Comparison of ENCODE assay signal across 8 cellular contexts in the genomic region with DNA sequence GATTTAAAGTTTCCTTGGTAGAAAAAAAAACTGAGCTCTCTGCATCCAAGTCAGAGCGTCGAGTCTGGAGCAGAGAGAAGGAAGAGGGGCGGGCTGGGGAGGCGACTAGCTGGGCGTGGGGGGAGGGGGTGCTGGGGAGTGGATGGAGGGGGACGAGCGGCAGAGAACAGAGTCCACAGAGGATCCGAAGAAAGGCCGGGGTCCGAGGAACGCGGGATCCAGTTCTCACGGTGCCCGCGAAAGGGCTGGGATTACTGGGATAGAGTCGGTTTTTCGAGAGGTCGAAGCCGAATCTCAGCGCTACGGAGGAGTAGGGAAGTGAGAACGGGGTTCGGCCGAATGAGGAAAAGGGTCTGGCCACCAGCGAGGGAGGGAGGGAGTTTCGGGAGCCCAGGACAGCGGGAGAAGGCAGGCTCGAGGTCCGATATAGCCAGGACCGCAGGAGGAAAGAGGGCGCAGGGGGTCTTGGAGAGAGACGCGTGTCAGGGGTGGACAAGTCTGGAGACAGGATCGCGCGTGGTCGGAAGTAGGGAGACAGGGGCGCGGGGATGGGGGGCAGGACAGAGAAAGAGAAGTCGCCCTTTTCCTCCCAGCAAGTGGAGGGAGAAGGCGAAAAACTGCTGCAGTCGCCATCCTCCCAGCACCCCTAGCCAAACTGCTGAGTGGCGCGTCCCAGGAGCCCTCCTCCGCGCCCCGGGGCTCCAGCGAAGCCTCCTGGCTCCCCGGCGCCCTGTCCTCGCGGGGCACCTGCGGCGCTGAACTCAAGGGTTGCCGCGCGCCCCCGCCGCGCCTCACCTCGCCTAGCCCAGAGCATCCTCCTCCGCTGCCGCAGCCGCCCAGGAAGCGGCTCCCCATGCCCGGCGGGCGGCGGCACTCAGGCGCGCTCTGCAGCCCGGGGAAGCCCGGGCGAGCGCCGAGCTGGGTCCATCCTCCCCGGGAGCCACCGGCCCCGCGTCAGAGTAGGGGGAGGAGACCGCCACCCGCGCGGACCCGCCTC. TPM values are rescaled to one million over a fixed set of nuclear protein-coding genes. Genes with fewer than 3 reads are reported as not detected.
A peak's percentile ranks its signal among the peaks of the same experiment; 100 is the strongest.
DNase-seq lines count a peak whose midpoint lies in the region; ATAC-seq and TF ChIP-seq lines count a peak whose summit lies in the region.

Gene DAB1 (minus strand): TSS at position 926 of the 997 bp plus-strand sequence. CDS start 133,030 bp downstream, outside the sequence.

- peak within 1 kb of the TSS; percentile 76 for H3K9ac ChIP-seq in neural cell (ENCODE audit: low read length)

- H3K79me2 ChIP-seq in neural cell (replicated peaks; ENCODE audit: insufficient read depth, low read length), result peaks cover 13% of the 10 kb centered on the region

- no peaks in the 10 kb centered on the region for H3K4me1 ChIP-seq in Caco-2
- peaks cover 0 to 24% (median 11%) of the 10 kb centered on the region in 4 donors for H3K4me1 ChIP-seq in transverse colon

- no peaks in the 10 kb centered on the region for H3K27me3 Mint-ChIP-seq in Caco-2 (ENCODE audit: insufficient read depth, unreplicated experiment)
- peaks cover 35 to 66% (median 52%) of the 10 kb centered on the region in 5 donors for H3K27me3 Mint-ChIP-seq in naive thymus-derived CD8-positive, alpha-beta T cell

- H3K4me3 ChIP-seq in Caco-2 (ENCODE audit: low read depth, low read length), result no peak within 1 kb of the TSS
- H3K4me3 ChIP-seq in epithelial cell of proximal tubule (ENCODE audit: low read depth, low read length), result peak within 1 kb of the TSS; percentile 58
- H3K4me3 ChIP-seq in neural cell (ENCODE audit: low read length), result peak within 1 kb of the TSS; percentile 81
- H3K4me3 ChIP-seq in transverse colon, result peak within 1 kb of the TSS in 2 of 4 donors; percentile 23 to 44

- DNase-seq in Caco-2 (no peak), NCI-H510A (lab: John Stamatoyannopoulos, UW) (peak; percentile 57), epithelial cell of proximal tubule (ENCODE audit: low read depth) (no peak), transverse colon (no peak)
- no peak for DNase-seq in naive thymus-derived CD8-positive, alpha-beta T cell

- peak within 1 kb of the TSS; percentile 80 for H3K27ac ChIP-seq in neural cell (ENCODE audit: low read length)
- H3K27ac ChIP-seq in transverse colon, result no peak within 1 kb of the TSS

- no peak for ATAC-seq in GM19397 (IDR thresholded peaks at IDR 0.05; ENCODE audit: unreplicated experiment)
- ATAC-seq in HG03469 (IDR thresholded peaks at IDR 0.05; ENCODE audit: unreplicated experiment), result no peak
- no peak for ATAC-seq in naive thymus-derived CD8-positive, alpha-beta T cell

- no peaks in the 10 kb centered on the region for H3K4me1 Mint-ChIP-seq in Caco-2 (ENCODE audit: low read depth, unreplicated experiment)
- peaks cover 2 to 13% (median 9%) of the 10 kb centered on the region in 4 donors for H3K4me1 Mint-ChIP-seq in naive thymus-derived CD8-positive, alpha-beta T cell

- H3K27ac Mint-ChIP-seq in Caco-2 (ENCODE audit: unreplicated experiment), result peak within 1 kb of the TSS; percentile 73
- H3K27ac Mint-ChIP-seq in naive thymus-derived CD8-positive, alpha-beta T cell, result peak within 1 kb of the TSS in 1 of 10 donors; percentile 7

- peak; percentile 41 for TF ChIP-seq RAD21 in neural cell (conservative IDR thresholded peaks at IDR 0.05)

- H3K27me3 ChIP-seq in Caco-2 (replicated peaks; ENCODE audit: control insufficient read depth, insufficient read depth, low read length) (no peaks in the 10 kb centered on the region), neural cell (ENCODE audit: insufficient read depth, low read depth, low read length) (no peaks in the 10 kb centered on the region), transverse colon (peaks cover 79% of the 10 kb centered on the region)

- H3F3A ChIP-seq in neural cell (ENCODE audit: insufficient read depth, low read length, poor library complexity, severe bottlenecking), result no peaks in the 10 kb centered on the region

- no peak for TF ChIP-seq POLR2A in transverse colon (IDR thresholded peaks at IDR 0.05)

- H2AFZ ChIP-seq in neural cell (ENCODE audit: low read depth, low read length), result no peak within 1 kb of the TSS

- no TSS peak for BruUV-seq in Caco-2 (replicated peaks; lab: Mats Ljungman, UMichigan)

- H4K20me1 ChIP-seq in neural cell (ENCODE audit: insufficient read depth), result no peaks in the 10 kb centered on the region

- CTCF ChIA-PET in Caco-2 (lab: Charles Lee), result interaction anchor here (0.7 kb wide), 1 partner anchor 419 kb away, joined by 3 read pairs; no protein-coding TSS in a partner anchor

- no peaks in the 10 kb centered on the region for H3K36me3 ChIP-seq in Caco-2 (ENCODE audit: control insufficient read depth, insufficient read depth, low read length)
- no peaks in the 10 kb centered on the region for H3K36me3 ChIP-seq in neural cell (ENCODE audit: insufficient read depth, low read length)
- H3K36me3 ChIP-seq in transverse colon, result no peaks in the 10 kb centered on the region

- H3K36me3 Mint-ChIP-seq in Caco-2 (ENCODE audit: insufficient read depth, unreplicated experiment), result no peaks in the 10 kb centered on the region
- H3K36me3 Mint-ChIP-seq in naive thymus-derived CD8-positive, alpha-beta T cell, result peaks cover 0 to 7% (median 5%) of the 10 kb centered on the region in 3 donors

- H3K4me2 ChIP-seq in neural cell (ENCODE audit: low read length), result peak within 1 kb of the TSS; percentile 73

- H3K9me2 ChIP-seq in neural cell (ENCODE audit: insufficient read depth, low read length), result no peaks in the 10 kb centered on the region

- no peak for TF ChIP-seq CTCF in Caco-2 (IDR thresholded peaks at IDR 0.05; ENCODE audit: insufficient read depth in 1 of 2, low read depth in 1 of 2, low read length in 1 of 2, severe bottlenecking in 1 of 2, unreplicated experiment in 1 of 2)
- no peak for TF ChIP-seq CTCF in epithelial cell of proximal tubule (conservative IDR thresholded peaks at IDR 0.05; ENCODE audit: low read depth, low read length)
- no peak for TF ChIP-seq CTCF in neural cell (IDR thresholded peaks at IDR 0.05; ENCODE audit: poor library complexity, severe bottlenecking)
- no peak for TF ChIP-seq CTCF in transverse colon (IDR thresholded peaks at IDR 0.05)

- WGBS in transverse colon (ENCODE audit: low coverage in 1 of 2), 2 donors, result 3 to 7% methylated on average over 24 to 60 of the region's 85 CpGs

- in situ Hi-C loops in transverse colon (cut with MboI; ENCODE audit: low pct_ligation_motif_present in 1 of 4, low pct_unique_long_range_greater_than_20kb in 1 of 4, low sequenced_read_pairs in 3 of 4), result no loop called here

- no peak within 1 kb of the TSS for H3K4me3 Mint-ChIP-seq in Caco-2 (ENCODE audit: unreplicated experiment)
- peak within 1 kb of the TSS in 4 of 10 donors; percentile 10 to 32 (median 21) for H3K4me3 Mint-ChIP-seq in naive thymus-derived CD8-positive, alpha-beta T cell

- TF ChIP-seq EP300 in neural cell (conservative IDR thresholded peaks at IDR 0.05; ENCODE audit: poor library complexity, severe bottlenecking), result no peak
- no peak for TF ChIP-seq EP300 in transverse colon (IDR thresholded peaks at IDR 0.05; ENCODE audit: low read depth)

- POLR2A ChIA-PET in Caco-2 (lab: Charles Lee), result no interaction called here
- POLR2A ChIA-PET in naive thymus-derived CD8-positive, alpha-beta T cell (lab: Charles Lee), result interaction anchor here (0.6 kb wide), 1 partner anchor 1124 kb away, joined by 3 read pairs; no protein-coding TSS in a partner anchor

- no peaks in the 10 kb centered on the region for H3K9me3 ChIP-seq in Caco-2
- H3K9me3 ChIP-seq in neural cell (ENCODE audit: low read length), result no peaks in the 10 kb centered on the region
- no peaks in the 10 kb centered on the region for H3K9me3 ChIP-seq in transverse colon

- intact Hi-C loops in Caco-2 (cut with micrococcal nuclease; ENCODE audit: unreplicated experiment) (no loop called here), transverse colon (cut with DNase I; ENCODE audit: low total_unique reads) (no loop called here)

- H3K9me3 Mint-ChIP-seq in Caco-2 (ENCODE audit: unreplicated experiment), result no peaks in the 10 kb centered on the region
- H3K9me3 Mint-ChIP-seq in naive thymus-derived CD8-positive, alpha-beta T cell, result peaks cover 0 to 23% (median 3%) of the 10 kb centered on the region in 9 donors

TF ChIP-seq in neural cell, 6 proteins besides CTCF, POLR2A, EP300 and RAD21 (continues in another document):
- TF ChIP-seq TAF1 (IDR thresholded peaks at IDR 0.05; ENCODE audit: low read depth), result no peak
- TF ChIP-seq EZH2 (IDR thresholded peaks at IDR 0.05; ENCODE audit: borderline replicate concordance, insufficient read depth, low read length, poor library complexity, severe bottlenecking), result no peak
- peak; percentile 40 for TF ChIP-seq SMC3 (conservative IDR thresholded peaks at IDR 0.05; ENCODE audit: poor library complexity)
- no peak for TF ChIP-seq POLR2AphosphoS5 (IDR thresholded peaks at IDR 0.05)
- TF ChIP-seq, protein P1, sequence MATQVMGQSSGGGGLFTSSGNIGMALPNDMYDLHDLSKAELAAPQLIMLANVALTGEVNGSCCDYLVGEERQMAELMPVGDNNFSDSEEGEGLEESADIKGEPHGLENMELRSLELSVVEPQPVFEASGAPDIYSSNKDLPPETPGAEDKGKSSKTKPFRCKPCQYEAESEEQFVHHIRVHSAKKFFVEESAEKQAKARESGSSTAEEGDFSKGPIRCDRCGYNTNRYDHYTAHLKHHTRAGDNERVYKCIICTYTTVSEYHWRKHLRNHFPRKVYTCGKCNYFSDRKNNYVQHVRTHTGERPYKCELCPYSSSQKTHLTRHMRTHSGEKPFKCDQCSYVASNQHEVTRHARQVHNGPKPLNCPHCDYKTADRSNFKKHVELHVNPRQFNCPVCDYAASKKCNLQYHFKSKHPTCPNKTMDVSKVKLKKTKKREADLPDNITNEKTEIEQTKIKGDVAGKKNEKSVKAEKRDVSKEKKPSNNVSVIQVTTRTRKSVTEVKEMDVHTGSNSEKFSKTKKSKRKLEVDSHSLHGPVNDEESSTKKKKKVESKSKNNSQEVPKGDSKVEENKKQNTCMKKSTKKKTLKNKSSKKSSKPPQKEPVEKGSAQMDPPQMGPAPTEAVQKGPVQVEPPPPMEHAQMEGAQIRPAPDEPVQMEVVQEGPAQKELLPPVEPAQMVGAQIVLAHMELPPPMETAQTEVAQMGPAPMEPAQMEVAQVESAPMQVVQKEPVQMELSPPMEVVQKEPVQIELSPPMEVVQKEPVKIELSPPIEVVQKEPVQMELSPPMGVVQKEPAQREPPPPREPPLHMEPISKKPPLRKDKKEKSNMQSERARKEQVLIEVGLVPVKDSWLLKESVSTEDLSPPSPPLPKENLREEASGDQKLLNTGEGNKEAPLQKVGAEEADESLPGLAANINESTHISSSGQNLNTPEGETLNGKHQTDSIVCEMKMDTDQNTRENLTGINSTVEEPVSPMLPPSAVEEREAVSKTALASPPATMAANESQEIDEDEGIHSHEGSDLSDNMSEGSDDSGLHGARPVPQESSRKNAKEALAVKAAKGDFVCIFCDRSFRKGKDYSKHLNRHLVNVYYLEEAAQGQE (IDR thresholded peaks at IDR 0.05; ENCODE audit: borderline replicate concordance), result no peak

RNA-seq across cellular contexts. Expression of gene DAB1, which starts in this region (rescaled TPM):
- total RNA-seq in Caco-2 (2022), result 0.32 and 0.39 TPM in 2 replicates
- under 0.01 TPM in 1 of 2 replicates, not detected in the other for total RNA-seq in epithelial cell of proximal tubule
- polyA plus RNA-seq in neural cell, result 10.4 and 11.4 TPM in 2 replicates
- 25.8 and 28.5 TPM in 2 replicates for polyA minus RNA-seq in neural cell
- 1 to 10 TPM in 1 of 4 donors, under 1 TPM in 1, not detected in 2; 0.48 to 1.2 TPM for total RNA-seq in transverse colon
- under 1 TPM; 0.16 to 0.42 TPM for total RNA-seq in naive thymus-derived CD8-positive, alpha-beta T cell
- under 1 TPM in 1 of 3 donors, not detected in 2; 0.53 TPM for polyA plus RNA-seq in naive thymus-derived CD8-positive, alpha-beta T cell
